ENCODE assay signal across 17 cellular contexts in the genomic region with DNA sequence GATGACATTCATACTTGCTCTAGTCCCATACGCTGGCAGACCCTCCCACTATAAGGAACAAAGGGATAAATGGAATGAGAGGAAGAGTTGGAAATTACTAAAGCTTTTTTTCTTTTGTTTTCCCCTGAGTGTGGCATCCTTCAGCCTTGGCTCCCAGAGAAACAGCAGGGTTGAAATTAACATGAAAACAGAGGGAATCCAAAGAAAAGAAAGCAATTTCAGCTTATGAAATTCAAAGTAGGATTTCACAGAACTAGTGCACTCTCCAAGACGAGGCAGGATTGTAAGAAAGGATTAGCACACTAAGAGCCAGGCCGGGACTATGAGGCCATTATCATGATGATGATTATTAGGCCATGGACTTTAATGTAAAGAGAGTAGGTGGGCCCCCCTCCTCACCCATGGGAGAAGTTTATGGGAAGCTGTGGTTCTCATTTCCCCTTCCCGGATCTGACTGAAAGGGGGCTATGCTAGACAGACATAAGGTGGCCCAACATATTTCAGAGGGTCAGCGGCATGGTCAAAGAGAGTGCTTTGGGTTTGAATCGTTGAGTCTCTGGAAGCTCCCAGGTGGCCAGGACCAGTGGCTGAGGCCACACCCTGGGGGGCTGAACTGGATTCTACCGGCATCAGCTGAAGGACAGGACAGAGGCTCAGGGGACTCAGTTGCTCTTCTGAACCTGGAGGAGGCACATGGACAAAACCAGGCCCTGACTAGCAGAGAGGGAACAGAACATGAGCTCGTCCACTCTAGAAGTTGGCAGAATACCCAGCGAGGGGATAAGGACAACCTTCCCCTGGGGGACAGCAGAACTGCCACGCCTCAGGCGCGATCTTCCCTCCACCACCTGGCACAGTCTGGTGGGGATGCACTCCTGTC.
DNase-seq lines count a peak whose midpoint lies in the region; ATAC-seq and TF ChIP-seq lines count a peak whose summit lies in the region.
"Had no signal": no experiment of that assay in that cellular context is flagged by ENCODE, and none has a peak within 500 bp of the region (broad histone marks: within the 10 kb centered on the region; RNA-seq: fewer than 3 reads in every experiment).

No MANE protein-coding gene starts in this region.

- no peaks in the 10 kb centered on the region for H3K79me2 ChIP-seq in GM23338 (replicated peaks; ENCODE audit: insufficient read depth)

- H2AK9ac ChIP-seq in IMR-90 (replicated peaks; ENCODE audit: low read depth, low read length, poor library complexity), result peak overlapping the region; percentile 47

- no TSS peak for BruUV-seq in IMR-90 (replicated peaks; lab: Mats Ljungman, UMichigan)

- peaks cover 15% of the 10 kb centered on the region for H3K9me1 ChIP-seq in IMR-90 (ENCODE audit: insufficient read depth, low read length)

- in situ Hi-C loops in IMR-90 (cut with MboI; ENCODE audit: low sequenced_read_pairs), result no loop called here
- in situ Hi-C loops in GM13977 (cut with MboI; ENCODE audit: low pct_unique_long_range_greater_than_20kb, low sequenced_read_pairs, unreplicated experiment), result no loop called here

- DNase-seq in GM23338 (ENCODE audit: low spot score) (peak; percentile 77), IMR-90 (no peak), glutamatergic neuron (no peak), neuronal stem cell (ENCODE audit: low spot score) (no peak), GM13977 (ENCODE audit: low spot score) (no peak), foreskin fibroblast (no peak), HUDEP-2 (lab: John Stamatoyannopoulos, UW; ENCODE audit: unreplicated experiment in 76 of 76) (no peak)
- DNase-seq in activated T-cell treated with anti-CD3 and anti-CD28 coated beads, Interleukin-2, amount 50 U/mL, for 1 hour, result no peak
- DNase-seq: ACHN; CD4-positive, alpha-beta memory T cell; DMS79 treated with DMSO at 0.1 percent for 48 hours; HFFc6; Kasumi-1; NCI-H1930; NCI-H2171 had no signal

- ATAC-seq in GM23338 (peak; percentile 87), IMR-90 (ENCODE audit: low read depth) (no peak)
- ATAC-seq: HepG2 had no signal

- H3K9me3 ChIP-seq in IMR-90 (ENCODE audit: control insufficient read depth, insufficient read depth, low read length), result no peaks in the 10 kb centered on the region
- peaks cover 0 to 12% of the 10 kb centered on the region in 2 donors for H3K9me3 ChIP-seq in neuronal stem cell (replicated peaks in 1 of 2; ENCODE audit: control insufficient read depth in 2 of 2, insufficient read depth in 1 of 2, low read depth in 1 of 2, low read length in 2 of 2)

- H3K4ac ChIP-seq in IMR-90 (ENCODE audit: low read depth, low read length), result peak overlapping the region; percentile 90
- H3K4ac ChIP-seq in neuronal stem cell (ENCODE audit: low read length), result no peak overlapping the region

- H3K14ac ChIP-seq in IMR-90 (replicated peaks; ENCODE audit: low read depth, low read length) (peak overlapping the region; percentile 73), neuronal stem cell (ENCODE audit: low read length) (no peak overlapping the region)

- H2BK15ac ChIP-seq in IMR-90 (ENCODE audit: low read depth, low read length) (peak overlapping the region; percentile 96; the same call in 2 of the 3 replicates), neuronal stem cell (ENCODE audit: low read length) (no peak overlapping the region)

- H2AK5ac ChIP-seq in IMR-90 (ENCODE audit: low read depth, low read length), result peak overlapping the region; percentile 63
- H2AK5ac ChIP-seq in neuronal stem cell (ENCODE audit: low read depth, low read length), result no peak overlapping the region

- no peaks in the 10 kb centered on the region for H3K36me3 ChIP-seq in GM23338 (ENCODE audit: insufficient read depth)
- H3K36me3 ChIP-seq in IMR-90 (ENCODE audit: control insufficient read depth, insufficient read depth, low read length), result no peaks in the 10 kb centered on the region
- H3K36me3 ChIP-seq in neuronal stem cell (replicated peaks in 1 of 2; ENCODE audit: control insufficient read depth in 2 of 2, insufficient read depth in 2 of 2, low read length in 2 of 2), result no peaks in the 10 kb centered on the region

- POLR2A ChIA-PET in IMR-90 (lab: Charles Lee; ENCODE audit: unreplicated experiment), result no interaction called here

- peaks cover 25% of the 10 kb centered on the region for H3K9me2 ChIP-seq in GM23338 (ENCODE audit: insufficient read depth)

- no peak for TF ChIP-seq POLR2A in IMR-90 (IDR thresholded peaks at IDR 0.05; ENCODE audit: low read depth, low read length)

- peak overlapping the region; percentile 68 for H4K5ac ChIP-seq in IMR-90 (ENCODE audit: low read depth, low read length)

- H3K23ac ChIP-seq in IMR-90 (ENCODE audit: low read depth, low read length), result no peak overlapping the region; the same call in 1 of the 2 replicates
- H3K23ac ChIP-seq in neuronal stem cell (ENCODE audit: low read depth, low read length, poor library complexity), result no peak overlapping the region

- H3K9me3 Mint-ChIP-seq in GM23338 (no peaks in the 10 kb centered on the region; the same call in 1 of the 3 replicates), glutamatergic neuron (ENCODE audit: unreplicated experiment) (no peaks in the 10 kb centered on the region)
- H3K9me3 Mint-ChIP-seq: HFFc6 had no signal

- H3K4me3 ChIP-seq in GM23338 (no peak overlapping the region), IMR-90 (ENCODE audit: insufficient read depth, low read depth, low read length) (no peak overlapping the region), neuronal stem cell (ENCODE audit: low read length in 2 of 2) (no peak overlapping the region), foreskin fibroblast (ENCODE audit: low read depth in 1 of 2, low read length in 2 of 2) (no peak overlapping the region)

- H3K27me3 ChIP-seq in GM23338 (ENCODE audit: insufficient read depth) (no peaks in the 10 kb centered on the region), IMR-90 (ENCODE audit: control insufficient read depth, insufficient read depth, low read length) (no peaks in the 10 kb centered on the region), neuronal stem cell (ENCODE audit: control insufficient read depth in 3 of 3, insufficient read depth in 3 of 3, low read depth in 1 of 3, low read length in 3 of 3) (no peaks in the 10 kb centered on the region)

- peak overlapping the region; percentile 18 for H2BK12ac ChIP-seq in neuronal stem cell (ENCODE audit: low read length)

- H2BK5ac ChIP-seq in IMR-90 (ENCODE audit: low read depth, low read length, poor library complexity, severe bottlenecking) (peak overlapping the region; percentile 44), neuronal stem cell (ENCODE audit: low read length) (no peak overlapping the region)

- H3K4me2 ChIP-seq in GM23338, result peak overlapping the region; percentile 30; the same call in 1 of the 2 replicates
- no peak overlapping the region for H3K4me2 ChIP-seq in IMR-90 (ENCODE audit: low read depth, low read length)
- H3K4me2 ChIP-seq in neuronal stem cell (ENCODE audit: insufficient read depth, low read length, poor library complexity, severe bottlenecking), result no peak overlapping the region

- H2BK20ac ChIP-seq in IMR-90 (ENCODE audit: low read depth, low read length), result peak overlapping the region; percentile 98

- H4K20me1 ChIP-seq in GM23338 (replicated peaks; ENCODE audit: insufficient read depth) (no peaks in the 10 kb centered on the region), IMR-90 (ENCODE audit: insufficient read depth, low read length) (no peaks in the 10 kb centered on the region)

- H3K18ac ChIP-seq in IMR-90 (ENCODE audit: low read depth, low read length), result peak overlapping the region; percentile 74
- peak overlapping the region; percentile 76 for H3K18ac ChIP-seq in neuronal stem cell (ENCODE audit: low read length)

- H3K27ac Mint-ChIP-seq in GM23338 (peak overlapping the region; percentile 42), glutamatergic neuron (ENCODE audit: unreplicated experiment) (peak overlapping the region; percentile 73)
- H3K27ac Mint-ChIP-seq: HFFc6 had no signal

- 0 out of 2 replicates have a peak, but pooled peaks cover 4% of the 10 kb centered on the region for H3F3A ChIP-seq in GM23338 (replicated peaks; ENCODE audit: low read depth)

- H3K79me1 ChIP-seq in IMR-90 (ENCODE audit: low read depth in 1 of 2, low read length in 2 of 2) (no peaks in the 10 kb centered on the region), neuronal stem cell (ENCODE audit: low read depth, low read length) (no peaks in the 10 kb centered on the region)

- H3K36me3 Mint-ChIP-seq in GM23338 (ENCODE audit: low read depth) (peaks cover 10% of the 10 kb centered on the region), glutamatergic neuron (ENCODE audit: unreplicated experiment) (no peaks in the 10 kb centered on the region)
- H3K36me3 Mint-ChIP-seq: CD4-positive, alpha-beta memory T cell had no signal

- no peak overlapping the region for H3K56ac ChIP-seq in IMR-90 (ENCODE audit: extremely low read depth, insufficient read depth, low read length)

- CTCF ChIA-PET in IMR-90 (lab: Yijun Ruan, JAX), result no interaction called here

- TF ChIP-seq RAD21 in IMR-90 (IDR thresholded peaks at IDR 0.05; ENCODE audit: low read length), result no peak

- H3K4me1 Mint-ChIP-seq in GM23338, result peaks cover 41% of the 10 kb centered on the region
- peaks cover 20% of the 10 kb centered on the region for H3K4me1 Mint-ChIP-seq in glutamatergic neuron (ENCODE audit: low read depth, unreplicated experiment)
- H3K4me1 Mint-ChIP-seq: CD4-positive, alpha-beta memory T cell had no signal

- H3K4me3 Mint-ChIP-seq in GM23338, result no peak overlapping the region
- H3K4me3 Mint-ChIP-seq in glutamatergic neuron (ENCODE audit: unreplicated experiment), result no peak overlapping the region
- H3K4me3 Mint-ChIP-seq: CD4-positive, alpha-beta memory T cell; HFFc6 had no signal

- H4K8ac ChIP-seq in IMR-90 (ENCODE audit: low read depth in 2 of 2, low read length in 2 of 2), result peak overlapping the region; percentile 69 to 95; a peak in 3 of 4 replicates
- H4K8ac ChIP-seq in neuronal stem cell (ENCODE audit: low read depth, low read length), result no peak overlapping the region

- dilution Hi-C loops in IMR-90 (cut with HindIII; ENCODE audit: low sequenced_read_pairs, unreplicated experiment), result no loop called here

- H3K9ac ChIP-seq in IMR-90 (ENCODE audit: low read depth, low read length) (no peak overlapping the region), neuronal stem cell (ENCODE audit: low read depth, low read length, poor library complexity) (no peak overlapping the region)

- H2BK120ac ChIP-seq in IMR-90 (ENCODE audit: low read depth, low read length), result peak overlapping the region; percentile 97
- H2BK120ac ChIP-seq in neuronal stem cell (ENCODE audit: low read depth, low read length), result no peak overlapping the region

- H3K27ac ChIP-seq in GM23338 (ENCODE audit: low read depth), result peak overlapping the region; percentile 86
- peak overlapping the region; percentile 23; the same call in 1 of the 2 replicates for H3K27ac ChIP-seq in IMR-90 (ENCODE audit: insufficient read depth, low read length)
- H3K27ac ChIP-seq in neuronal stem cell (replicated peaks; ENCODE audit: low read length), result no peak overlapping the region
- H3K27ac ChIP-seq: HL-60 had no signal

- H3K4me1 ChIP-seq in GM23338 (ENCODE audit: insufficient read depth) (peaks cover 21% of the 10 kb centered on the region), IMR-90 (ENCODE audit: control insufficient read depth, insufficient read depth, low read length) (peaks cover 17% of the 10 kb centered on the region), neuronal stem cell (ENCODE audit: control insufficient read depth in 2 of 2, insufficient read depth in 1 of 2, low read depth in 1 of 2, low read length in 2 of 2) (peaks cover 7 to 20% of the 10 kb centered on the region in 2 donors)

- WGBS in IMR-90 (ENCODE audit: extremely low coverage in 2 of 2, insufficient read length in 1 of 2), 2 experiments, result 95% methylated on average over 3 of the region's 12 CpGs; no CpG with 5 or more reads in 1 of the 2 experiments
- no CpG with 5 or more reads among the region's 12 CpGs for WGBS in neuronal stem cell (ENCODE audit: extremely low coverage in 2 of 2, insufficient read length in 2 of 2, insufficient replicate concordance in 1 of 2), 2 donors

- intact Hi-C loops in IMR-90 (cut with micrococcal nuclease), result loop anchor here (5.0 kb wide), 1 partner anchor 80 kb away; no protein-coding TSS in a partner anchor

- H3K27me3 Mint-ChIP-seq in GM23338 (ENCODE audit: insufficient read depth, low read depth, poor library complexity) (peaks cover 14% of the 10 kb centered on the region), glutamatergic neuron (ENCODE audit: unreplicated experiment) (peaks cover 2% of the 10 kb centered on the region)

- TF ChIP-seq CTCF in GM23338 (conservative IDR thresholded peaks at IDR 0.05; ENCODE audit: low read depth in 2 of 2), result no peak
- no peak for TF ChIP-seq CTCF in IMR-90 (conservative IDR thresholded peaks at IDR 0.05; ENCODE audit: low read depth, low read length)
- TF ChIP-seq CTCF in glutamatergic neuron (IDR thresholded peaks at IDR 0.05; ENCODE audit: partially characterized antibody, unreplicated experiment), result no peak
- TF ChIP-seq CTCF in GM13977 (IDR thresholded peaks at IDR 0.05; ENCODE audit: extremely low read depth, insufficient read depth, missing control alignments), result no peak
- TF ChIP-seq CTCF in foreskin fibroblast (IDR thresholded peaks at IDR 0.05; ENCODE audit: low read depth, low read length), result no peak

- peak overlapping the region; percentile 83 for H4K91ac ChIP-seq in IMR-90 (ENCODE audit: insufficient read depth, low read depth, low read length)
- H4K91ac ChIP-seq in neuronal stem cell (ENCODE audit: low read depth, low read length, poor library complexity), result no peak overlapping the region

- no peak overlapping the region for H2AFZ ChIP-seq in GM23338
- peak overlapping the region; percentile 9 for H2AFZ ChIP-seq in IMR-90 (replicated peaks; ENCODE audit: low read length, poor library complexity)
- H2AFZ ChIP-seq in neuronal stem cell (ENCODE audit: low read length), result peak overlapping the region; percentile 73
